In the genomic region with DNA sequence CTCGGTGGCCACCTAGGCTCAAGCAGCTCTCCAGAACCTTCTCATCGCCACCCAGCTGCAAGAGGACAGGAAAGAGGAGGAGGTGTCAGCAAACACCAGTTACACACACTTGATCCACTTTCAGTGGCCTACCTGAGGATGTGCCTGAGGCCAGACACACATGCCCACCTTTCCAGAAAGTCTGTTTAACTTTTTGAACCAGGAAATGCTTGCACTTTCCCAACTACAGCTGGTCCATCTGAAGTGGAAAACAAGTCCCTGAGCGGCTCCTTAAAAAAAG, we compare ENCODE assay signal across 20 cellular contexts. TPM values are rescaled to one million over a fixed set of nuclear protein-coding genes. Genes with fewer than 3 reads are reported as not detected.
"Had no signal": no experiment of that assay in that cellular context is flagged by ENCODE, and none has a peak within 500 bp of the region (broad histone marks: within the 10 kb centered on the region; RNA-seq: fewer than 3 reads in every experiment).

No MANE protein-coding gene starts in this region.

- H3K27ac Mint-ChIP-seq: activated naive CD8-positive, alpha-beta T cell had no signal

- ATAC-seq: gastroesophageal sphincter, left lung had no signal

- DNase-seq: activated CD4-positive, alpha-beta T cell treated with anti-CD3 and anti-CD28 coated beads, Interleukin-2, amount 10 ng/mL, durations not matched to agents 24 days and 14 days; activated CD8-positive, alpha-beta memory T cell treated with anti-CD3 and anti-CD28 coated beads, Interleukin-2, amount 50 U/mL, for 4 hours; effector memory CD4-positive, alpha-beta T cell; heart right ventricle; left lung; T-helper 1 cell; T-helper 9 cell; trophoblast cell had no signal

- H3K27me3 Mint-ChIP-seq: activated CD4-positive, alpha-beta T cell treated with anti-CD3 and anti-CD28 coated beads, Interleukin-2, amount 10 ng/mL, durations not matched to agents 24 days and 14 days; activated naive CD8-positive, alpha-beta T cell; stimulated activated naive CD8-positive, alpha-beta T cell treated with anti-CD3 and anti-CD28 coated beads, Interleukin-15, amount 100 ng/mL, for 72 hours had no signal

- H3K4me3 Mint-ChIP-seq: activated CD4-positive, alpha-beta T cell treated with anti-CD3 and anti-CD28 coated beads, Interleukin-2, amount 10 ng/mL, durations not matched to agents 24 days and 14 days; activated naive CD8-positive, alpha-beta T cell had no signal

RNA-seq across cellular contexts. Expression of a gene that starts 47.4 kb away (rescaled TPM):
- total RNA-seq: activated CD4-positive, alpha-beta T cell treated with anti-CD3 and anti-CD28 coated beads, Interleukin-2, amount 10 ng/mL, durations not matched to agents 24 days and 14 days; cerebellum; endothelial cell of umbilical vein; esophagus muscularis mucosa; gastroesophageal sphincter; heart right ventricle; kidney epithelial cell; left lung; lung microvascular endothelial cell; myocyte; omental fat pad; posterior vena cava; temporal lobe had no signal
